14 cellular contexts compared by ENCODE assay signal in the genomic region with DNA sequence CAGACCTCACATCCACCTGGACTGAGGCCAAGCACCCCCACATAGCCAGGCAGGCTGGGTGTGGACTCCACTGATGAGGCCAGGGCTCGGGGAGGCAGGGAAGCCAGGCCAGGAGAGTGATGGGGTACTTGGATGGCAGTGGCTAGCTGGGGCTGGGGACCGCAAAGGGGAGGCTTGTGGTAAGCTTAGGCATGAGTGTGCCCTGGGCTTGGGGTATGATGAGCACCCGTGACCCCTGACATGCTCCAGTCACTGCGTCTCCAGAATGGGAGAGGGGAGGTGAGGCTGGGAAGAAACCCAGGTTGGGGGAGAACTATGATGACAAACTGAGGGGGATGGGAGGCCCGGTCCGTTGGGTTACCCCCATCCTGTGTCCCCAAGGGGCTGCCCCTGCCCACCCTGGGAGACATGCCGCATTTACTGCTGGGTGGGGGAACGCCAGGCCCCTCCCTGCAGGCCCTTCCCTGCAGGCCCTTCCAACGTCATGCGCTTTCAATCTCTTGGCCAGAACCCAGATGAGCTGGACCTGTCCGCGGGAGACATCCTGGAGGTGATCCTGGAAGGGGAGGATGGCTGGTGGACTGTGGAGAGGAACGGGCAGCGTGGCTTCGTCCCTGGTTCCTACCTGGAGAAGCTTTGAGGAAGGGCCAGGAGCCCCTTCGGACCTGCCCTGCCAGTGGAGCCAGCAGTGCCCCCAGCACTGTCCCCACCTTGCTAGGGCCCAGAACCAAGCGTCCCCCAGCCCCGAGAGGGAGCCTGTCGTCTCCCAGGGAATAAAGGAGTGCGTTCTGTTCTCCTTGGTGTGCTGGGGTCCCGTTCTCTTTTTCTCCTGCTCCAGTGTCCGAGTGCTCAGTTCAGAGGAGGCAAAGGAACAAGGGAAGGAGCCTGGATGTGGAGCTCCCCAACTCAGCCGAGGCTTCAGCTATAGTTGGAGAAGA. TPM values are rescaled to one million over a fixed set of nuclear protein-coding genes. Genes with fewer than 3 reads are reported as not detected.
A peak's percentile ranks its signal among the peaks of the same experiment; 100 is the strongest.
DNase-seq lines count a peak whose midpoint lies in the region; ATAC-seq, FAIRE-seq and TF ChIP-seq lines count a peak whose summit lies in the region.
"Had no signal": no experiment of that assay in that cellular context is flagged by ENCODE, and none has a peak within 500 bp of the region (broad histone marks: within the 10 kb centered on the region; RNA-seq: fewer than 3 reads in every experiment).

No MANE protein-coding gene starts in this region.

- H3K36me3 ChIP-seq in SK-N-SH (replicated peaks in 1 of 2; ENCODE audit: control insufficient read depth in 1 of 2, insufficient read depth in 2 of 2, low read length in 1 of 2) (peaks cover 0 to 7% of the 10 kb centered on the region in 2 experiments), endothelial cell of umbilical vein (ENCODE audit: control insufficient read depth in 2 of 2, extremely low read depth in 1 of 2, insufficient read depth in 2 of 2, low read length in 2 of 2) (peaks cover 0 to 4% of the 10 kb centered on the region in 2 experiments)

- no peaks in the 10 kb centered on the region for H4K20me1 ChIP-seq in SK-N-SH (ENCODE audit: insufficient read depth)
- H4K20me1 ChIP-seq in endothelial cell of umbilical vein (replicated peaks; ENCODE audit: control insufficient read depth, extremely low read depth, insufficient read depth, low read length) = no peaks in the 10 kb centered on the region

- H3K9ac ChIP-seq in SK-N-SH (no peak overlapping the region), endothelial cell of umbilical vein (replicated peaks; ENCODE audit: extremely low read depth, insufficient read depth, low read length) (no peak overlapping the region)

- no peaks in the 10 kb centered on the region for H3K9me2 ChIP-seq in SK-N-SH

- TF ChIP-seq EP300 in SK-N-SH (IDR thresholded peaks at IDR 0.05; ENCODE audit: borderline replicate concordance in 1 of 2, low read depth in 1 of 2, low read length in 1 of 2) = no peak

- H3K4me3 ChIP-seq in SK-N-SH (ENCODE audit: low read depth in 2 of 2, low read length in 1 of 2) (no peak overlapping the region), NB4 (ENCODE audit: low read depth, low read length) (no peak overlapping the region), endothelial cell of umbilical vein (replicated peaks in 1 of 3; ENCODE audit: insufficient read depth in 1 of 3, low read depth in 1 of 3, low read length in 3 of 3) (no peak overlapping the region)

- dilution Hi-C loops in endothelial cell of umbilical vein (cut with MboI; ENCODE audit: extremely low pct_ligation_motif_present, low sequenced_read_pairs) = no loop called here

- no peaks in the 10 kb centered on the region for H3K27me3 ChIP-seq in SK-N-SH (ENCODE audit: insufficient read depth)
- no peaks in the 10 kb centered on the region for H3K27me3 ChIP-seq in endothelial cell of umbilical vein (ENCODE audit: control insufficient read depth in 2 of 2, insufficient read depth in 2 of 2, low read length in 2 of 2)

- DNase-seq in SK-N-SH = peak; percentile 21
- DNase-seq in NB4 (ENCODE audit: low read depth) = peak; percentile 6
- DNase-seq in endothelial cell of umbilical vein (ENCODE audit: low read depth, low spot score) = no peak
- peak; percentile 78 for DNase-seq in posterior vena cava (ENCODE audit: low spot score)
- DNase-seq in AG08396 (ENCODE audit: low spot score) = no peak
- DNase-seq: activated CD4-positive, alpha-beta T cell treated with anti-CD3 and anti-CD28 coated beads for 48 hours; central memory CD4-positive, alpha-beta T cell; NCI-H1436 treated with DMSO at 0.1 percent for 48 hours; OCI-M1 had no signal

- H3K79me2 ChIP-seq in SK-N-SH (ENCODE audit: insufficient read depth) (no peaks in the 10 kb centered on the region), endothelial cell of umbilical vein (ENCODE audit: control insufficient read depth, insufficient read depth, low read length) (no peaks in the 10 kb centered on the region)

- no peaks in the 10 kb centered on the region; a peak in 1 of 4 replicates for H3K4me1 ChIP-seq in SK-N-SH (ENCODE audit: control insufficient read depth in 1 of 2, insufficient read depth in 2 of 2, low read depth in 1 of 2, low read length in 1 of 2)
- no peaks in the 10 kb centered on the region for H3K4me1 ChIP-seq in endothelial cell of umbilical vein (ENCODE audit: control insufficient read depth, extremely low read depth, insufficient read depth, low read length)

- H3K9me1 ChIP-seq in endothelial cell of umbilical vein (replicated peaks; ENCODE audit: control insufficient read depth, extremely low read depth, insufficient read depth, low read length) = no peaks in the 10 kb centered on the region

- FAIRE-seq in endothelial cell of umbilical vein (lab: Jason Lieb, UNC) = no peak
- FAIRE-seq: frontal cortex had no signal

- POLR2A ChIA-PET in SK-N-SH (lab: Yijun Ruan, JAX) = no interaction called here
- POLR2A ChIA-PET in endothelial cell of umbilical vein (lab: Charles Lee) = no interaction called here

- CTCF ChIA-PET in SK-N-SH (lab: Yijun Ruan, JAX) (interaction anchor here (0.6 to 4.2 kb wide), 8 partner anchors 8 to 687 kb away, joined by 3 to 46 read pairs (median 6); no protein-coding TSS in a partner anchor), endothelial cell of umbilical vein (lab: Charles Lee) (interaction anchor here (0.8 to 3.3 kb wide), 8 partner anchors 10 to 506 kb away, joined by 3 to 18 read pairs (median 4); a partner anchor contains a TSS)

- no peak for TF ChIP-seq RAD21 in SK-N-SH (IDR thresholded peaks at IDR 0.05; ENCODE audit: low read length)

- WGBS in SK-N-SH (ENCODE audit: low lambda C conversion rate) = 89% methylated on average over 13 of the region's 23 CpGs

- TF ChIP-seq POLR2A in NB4 (IDR thresholded peaks at IDR 0.05; ENCODE audit: extremely low read depth, insufficient read length) (no peak), endothelial cell of umbilical vein (IDR thresholded peaks at IDR 0.05; ENCODE audit: low read depth, low read length) (peak; percentile 25)

- H3K27ac ChIP-seq in SK-N-SH (ENCODE audit: low read depth in 2 of 2, low read length in 1 of 2) (no peak overlapping the region), endothelial cell of umbilical vein (ENCODE audit: insufficient read depth, low read depth, low read length) (no peak overlapping the region)
- H3K27ac ChIP-seq: 22Rv1 had no signal

- intact Hi-C loops in endothelial cell of umbilical vein (cut with micrococcal nuclease) (no loop called here), posterior vena cava (cut with DNase I) (no loop called here)

- H3K9me3 ChIP-seq in SK-N-SH (no peaks in the 10 kb centered on the region), endothelial cell of umbilical vein (replicated peaks; ENCODE audit: control insufficient read depth, insufficient read depth, low read length) (no peaks in the 10 kb centered on the region)

- no peak for TF ChIP-seq CTCF in SK-N-SH (IDR thresholded peaks at IDR 0.05)
- no peak for TF ChIP-seq CTCF in NB4 (IDR thresholded peaks at IDR 0.05; ENCODE audit: low read depth, low read length)
- no peak for TF ChIP-seq CTCF in endothelial cell of umbilical vein (IDR thresholded peaks at IDR 0.05; ENCODE audit: extremely low read depth in 1 of 2, insufficient read depth in 1 of 2, low read depth in 1 of 2, low read length in 2 of 2)

- H3F3A ChIP-seq in SK-N-SH (replicated peaks; ENCODE audit: insufficient read depth) = peaks cover 16% of the 10 kb centered on the region

- BruUV-seq in endothelial cell of umbilical vein (replicated peaks; lab: Mats Ljungman, UMichigan) = no TSS peak

- H3K4me2 ChIP-seq in SK-N-SH (no peak overlapping the region), endothelial cell of umbilical vein (ENCODE audit: insufficient read depth, low read length) (no peak overlapping the region)

- ATAC-seq in SK-N-SH treated with all-trans-retinoic acid at 6 μM for 48 hours = no peak
- no peak for ATAC-seq in HG02571 (IDR thresholded peaks at IDR 0.05; ENCODE audit: unreplicated experiment)
- ATAC-seq in HG03139 (IDR thresholded peaks at IDR 0.05; ENCODE audit: unreplicated experiment) = no peak

- H2AFZ ChIP-seq in SK-N-SH (ENCODE audit: low read depth) = no peak overlapping the region
- H2AFZ ChIP-seq in endothelial cell of umbilical vein (ENCODE audit: low read depth, low read length) = no peak overlapping the region

TF ChIP-seq in SK-N-SH, 30 proteins besides CTCF, POLR2A, EP300 and RAD21 (continues in another document):
- TF ChIP-seq EZH2phosphoT487 (IDR thresholded peaks at IDR 0.05; ENCODE audit: borderline replicate concordance, low read depth) = no peak

TF ChIP-seq in SK-N-SH treated with all-trans-retinoic acid at 6 μM for 48 hours, 23 proteins besides CTCF, POLR2A, EP300 and RAD21 (continues in another document):
- TF ChIP-seq ZFP3 (CRISPR knock-in tag; IDR thresholded peaks at IDR 0.05) (no peak), BACH2 (CRISPR knock-in tag; IDR thresholded peaks at IDR 0.05; ENCODE audit: borderline replicate concordance) (no peak)

TF ChIP-seq in endothelial cell of umbilical vein, 7 proteins besides CTCF, POLR2A, EP300 and RAD21 (continues in another document):
- no peak for TF ChIP-seq POLR2AphosphoS5 (IDR thresholded peaks at IDR 0.05; ENCODE audit: insufficient read depth, low read depth, low read length)

RNA-seq across cellular contexts. Expression of a gene that starts 34.1 kb away (rescaled TPM):
- 409 and 600 TPM in 2 replicates for polyA plus RNA-seq in SK-N-SH (2012; rRNA removed)
- 514 and 573 TPM in 2 replicates for polyA plus RNA-seq in SK-N-SH (2012; cell fraction: cytosol; rRNA removed)
- 155 and 239 TPM in 2 replicates for polyA plus RNA-seq in SK-N-SH (2012; cell fraction: nucleus; rRNA removed)
- 202 and 215 TPM in 2 replicates for total RNA-seq in endothelial cell of umbilical vein
- 540 and 606 TPM in 2 replicates for polyA plus RNA-seq in endothelial cell of umbilical vein
- polyA plus RNA-seq in endothelial cell of umbilical vein (2011; cell fraction: cytosol; rRNA removed) = 355 and 426 TPM in 2 replicates
- polyA plus RNA-seq in endothelial cell of umbilical vein (2011; cell fraction: nucleus; rRNA removed) = 183 and 205 TPM in 2 replicates
- polyA plus RNA-seq in endothelial cell of umbilical vein (2012) = 245 and 300 TPM in 2 replicates
- polyA minus RNA-seq in endothelial cell of umbilical vein = 517 and 589 TPM in 2 replicates
- 73.8 TPM for polyA minus RNA-seq in endothelial cell of umbilical vein (2011; cell fraction: cytosol; rRNA and poly(A)+ RNA removed)
- 67.3 and 107 TPM in 2 replicates for polyA minus RNA-seq in endothelial cell of umbilical vein (2011; cell fraction: nucleus; rRNA and poly(A)+ RNA removed)
- 100 to 1,000 TPM; 111 to 128 TPM for total RNA-seq in posterior vena cava

RNA-seq across cellular contexts. Expression of a gene that starts 41.9 kb away (rescaled TPM):
- polyA plus RNA-seq in SK-N-SH (2012; rRNA removed) = 0.69 and 1.1 TPM in 2 replicates
- polyA plus RNA-seq in SK-N-SH (2012; cell fraction: cytosol; rRNA removed) = 0.40 and 0.66 TPM in 2 replicates
- polyA plus RNA-seq in SK-N-SH (2012; cell fraction: nucleus; rRNA removed) = 2.7 and 3.4 TPM in 2 replicates
- not detected in 2 replicates for total RNA-seq in endothelial cell of umbilical vein
- not detected in 2 replicates for polyA plus RNA-seq in endothelial cell of umbilical vein
- not detected in 2 replicates for polyA plus RNA-seq in endothelial cell of umbilical vein (2011; cell fraction: cytosol; rRNA removed)
- polyA plus RNA-seq in endothelial cell of umbilical vein (2011; cell fraction: nucleus; rRNA removed) = 0.11 TPM in 1 of 2 replicates, not detected in the other
- polyA plus RNA-seq in endothelial cell of umbilical vein (2012) = not detected in 2 replicates
- polyA minus RNA-seq in endothelial cell of umbilical vein = not detected in 2 replicates
- polyA minus RNA-seq in endothelial cell of umbilical vein (2011; cell fraction: cytosol; rRNA and poly(A)+ RNA removed) = not detected
- not detected in 2 replicates for polyA minus RNA-seq in endothelial cell of umbilical vein (2011; cell fraction: nucleus; rRNA and poly(A)+ RNA removed)
- total RNA-seq in posterior vena cava = 10 to 100 TPM; 12.9 to 18.1 TPM

Comparison
In these comparisons a context has a peak if more than half of its experiments do, and no peak if none do; other contexts are left out.
1. DNase-seq: peak in SK-N-SH (single experiment), NB4 (single experiment) and posterior vena cava (single experiment); none in endothelial cell of umbilical vein (single experiment) and AG08396 (single experiment).
2. RNA of a gene that starts 41.9 kb away (total RNA-seq): 12.9 to 18.1 TPM in posterior vena cava; not detected in endothelial cell of umbilical vein; every median in the first group is over 10 times any median in the second.